7 cellular contexts compared by ENCODE assay signal in genomic region chr12:51171884-51172514, GRCh38. TPM values are rescaled to one million over a fixed set of nuclear protein-coding genes. Genes with fewer than 3 reads are reported as not detected.
DNase-seq lines count a peak whose midpoint lies in the region; ATAC-seq and TF ChIP-seq lines count a peak whose summit lies in the region.

No MANE protein-coding gene starts in this region.

- H3K9me3 ChIP-seq in SU-DHL-6 (ENCODE audit: insufficient read depth, low read length), result no peaks in the 10 kb centered on the region
- no peaks in the 10 kb centered on the region for H3K9me3 ChIP-seq in psoas muscle

- 4 to 5% (median 5%) methylated on average over 16 of the region's 16 CpGs for WGBS in psoas muscle, 3 donors

- H3K4me2 ChIP-seq in SU-DHL-6 (ENCODE audit: low read depth, low read length, poor library complexity, severe bottlenecking), result peak overlapping the region; percentile 80

- peak overlapping the region; percentile 79 for H2AFZ ChIP-seq in SU-DHL-6 (ENCODE audit: low read depth, low read length, severe bottlenecking)

- H3F3A ChIP-seq in SU-DHL-6 (ENCODE audit: insufficient read depth), result peaks cover 8% of the 10 kb centered on the region

- intact Hi-C loops in psoas muscle (cut with DNase I), result loop anchor here (2.0 to 5.0 kb wide), 2 partner anchors 45 to 47 kb away; partner anchors contain the start of gene POU6F1 (in 2 of the 2)

- ATAC-seq in GM18505 (IDR thresholded peaks at IDR 0.05; ENCODE audit: unreplicated experiment) (peak; percentile 15), HG03095 (IDR thresholded peaks at IDR 0.05; ENCODE audit: unreplicated experiment) (peak; percentile 15), psoas muscle (peak in 3 of 4 donors; percentile 12 to 24 (median 23)), HG03571 (IDR thresholded peaks at IDR 0.05; ENCODE audit: unreplicated experiment) (no peak)

- no peaks in the 10 kb centered on the region for H3K9me2 ChIP-seq in SU-DHL-6 (replicated peaks; ENCODE audit: insufficient read depth, low read length)

- H3K27me3 ChIP-seq in SU-DHL-6 (ENCODE audit: low read length) (no peaks in the 10 kb centered on the region), psoas muscle (ENCODE audit: insufficient read depth in 3 of 3, low read length in 2 of 3) (no peaks in the 10 kb centered on the region)

- H3K36me3 ChIP-seq in SU-DHL-6 (ENCODE audit: low read length) (no peaks in the 10 kb centered on the region), psoas muscle (ENCODE audit: insufficient read depth in 1 of 2, low read depth in 1 of 2) (no peaks in the 10 kb centered on the region)

- no peak for TF ChIP-seq POLR2A in GM18505 (IDR thresholded peaks at IDR 0.05; ENCODE audit: borderline replicate concordance, extremely low read depth, insufficient read depth, insufficient read length)

- H3K27ac ChIP-seq in SU-DHL-6 (ENCODE audit: low read depth, low read length), result no peak overlapping the region
- peak overlapping the region; percentile 99 for H3K27ac ChIP-seq in psoas muscle

- no peak for TF ChIP-seq CTCF in SU-DHL-6 (IDR thresholded peaks at IDR 0.05; ENCODE audit: insufficient read depth, low read length, poor library complexity, severe bottlenecking)
- TF ChIP-seq CTCF in foreskin fibroblast (IDR thresholded peaks at IDR 0.05; ENCODE audit: low read depth, low read length), result no peak
- TF ChIP-seq CTCF in psoas muscle (IDR thresholded peaks at IDR 0.05), result no peak

- H3K4me3 ChIP-seq in SU-DHL-6 (ENCODE audit: insufficient read depth, low read length, poor library complexity, severe bottlenecking) (peak overlapping the region; percentile 80), foreskin fibroblast (ENCODE audit: low read depth in 1 of 2, low read length in 2 of 2) (peak overlapping the region; percentile 71 to 78), psoas muscle (peak overlapping the region; percentile 88)

- peaks cover 25% of the 10 kb centered on the region for H3K4me1 ChIP-seq in psoas muscle

- no peaks in the 10 kb centered on the region for H4K20me1 ChIP-seq in SU-DHL-6 (ENCODE audit: low read depth, low read length)

- DNase-seq in foreskin fibroblast (peak; percentile 14 to 44), psoas muscle (no peak), NCI-H2029 treated with DMSO at 0.1 percent for 48 hours (lab: John Stamatoyannopoulos, UW) (no peak)

- H3K79me2 ChIP-seq in SU-DHL-6 (ENCODE audit: insufficient read depth, low read length), result peaks cover 51% of the 10 kb centered on the region

- peak overlapping the region; percentile 73 for H3K9ac ChIP-seq in SU-DHL-6 (ENCODE audit: low read length)

RNA-seq across cellular contexts. Expression of gene TFCP2, which starts 0.9 kb away (rescaled TPM):
- total RNA-seq in psoas muscle, result 10 to 100 TPM; 15.7 to 24.6 (median 21.2) TPM
- 10 to 100 TPM in 2 of 3 donors, 1 to 10 TPM in 1; 7.8 to 16.4 (median 15.1) TPM for polyA plus RNA-seq in psoas muscle

RNA-seq across cellular contexts. Expression of gene POU6F1, which starts 45.9 kb away (rescaled TPM):
- total RNA-seq in psoas muscle, result 10 to 100 TPM in 3 of 4 donors, 1 to 10 TPM in 1; 7.3 to 20.9 (median 14.5) TPM
- polyA plus RNA-seq in psoas muscle, result 10 to 100 TPM in 1 of 3 donors, 1 to 10 TPM in 2; 2.3 to 10.3 (median 8.7) TPM

Comparison
In these comparisons a context has a peak if more than half of its experiments do, and no peak if none do; other contexts are left out.
1. DNase-seq: peak in foreskin fibroblast (2 of 2); none in psoas muscle (0 of 2) and NCI-H2029 treated with DMSO at 0.1 percent for 48 hours (single experiment).
2. Peak in every context shown above with its lines, with median percentiles within 50 percentile points of each other: H3K4me3 ChIP-seq.